In the genomic region with DNA sequence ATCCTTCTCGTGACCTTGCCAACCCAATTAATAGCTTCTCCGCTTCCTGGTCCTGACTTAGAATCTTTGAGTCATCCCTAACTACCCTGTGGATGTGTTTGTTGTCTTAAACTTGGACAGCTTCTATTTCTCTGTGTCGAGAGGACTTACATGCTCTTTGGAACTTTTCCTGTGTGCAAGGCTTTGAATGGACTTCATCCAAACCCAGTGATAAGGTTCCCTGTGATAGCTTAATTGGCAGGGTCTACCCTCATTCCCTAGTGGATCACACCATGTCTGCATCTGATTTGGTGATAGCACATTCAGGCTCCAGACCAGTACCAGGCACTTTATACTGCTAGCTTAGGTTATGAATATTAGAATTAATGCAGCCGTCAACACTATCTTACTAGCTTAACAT, we compare ENCODE assay signal across 25 cellular contexts.
DNase-seq lines count a peak whose midpoint lies in the region; ATAC-seq, FAIRE-seq and TF ChIP-seq lines count a peak whose summit lies in the region.
"Had no signal": no experiment of that assay in that cellular context is flagged by ENCODE, and none has a peak within 500 bp of the region (broad histone marks: within the 10 kb centered on the region; RNA-seq: fewer than 3 reads in every experiment).

No MANE protein-coding gene starts in this region.

- H2AFZ ChIP-seq in astrocyte (ENCODE audit: low read depth, low read length) = no peak overlapping the region
- H2AFZ ChIP-seq: GM23338 had no signal

- H3K4me3 Mint-ChIP-seq in astrocyte (ENCODE audit: unreplicated experiment) = no peak overlapping the region
- H3K4me3 Mint-ChIP-seq: CD14-positive monocyte; CD4-positive, alpha-beta T cell; CD8-positive, alpha-beta memory T cell; GM23338; H9 had no signal

- H3K4me2 ChIP-seq in astrocyte (ENCODE audit: low read length) = no peak overlapping the region
- H3K4me2 ChIP-seq: A549; BLaER1 treated with 17β-estradiol and CSF1 and Interleukin-3, amounts not matched to agents 10 nM and 100 nM; GM23338 had no signal

- H3K36me3 Mint-ChIP-seq in astrocyte (ENCODE audit: low read depth, unreplicated experiment) = no peaks in the 10 kb centered on the region
- H3K36me3 Mint-ChIP-seq: CD14-positive monocyte; CD8-positive, alpha-beta memory T cell had no signal

- H3K4me1 Mint-ChIP-seq in astrocyte (ENCODE audit: low read depth, unreplicated experiment) = no peaks in the 10 kb centered on the region
- H3K4me1 Mint-ChIP-seq: CD14-positive monocyte; CD8-positive, alpha-beta memory T cell; GM23338 had no signal

- FAIRE-seq in astrocyte (lab: Jason Lieb, UNC) (no peak), pancreas (lab: Jason Lieb, UNC) (no peak)
- FAIRE-seq: A549, D721Med, GM12878, GM18507 had no signal

- TF ChIP-seq CTCF in left ventricle myocardium inferior (IDR thresholded peaks at IDR 0.05; ENCODE audit: borderline replicate concordance) = no peak
- no peak for TF ChIP-seq CTCF in astrocyte (IDR thresholded peaks at IDR 0.05; ENCODE audit: insufficient read depth, low read depth, low read length)
- no peak for TF ChIP-seq CTCF in pancreas (IDR thresholded peaks at IDR 0.05)

- no peaks in the 10 kb centered on the region for H3K27me3 Mint-ChIP-seq in astrocyte (ENCODE audit: low read depth, unreplicated experiment)
- H3K27me3 Mint-ChIP-seq: CD4-positive, alpha-beta T cell had no signal

- peaks cover 42% of the 10 kb centered on the region for H3K9me3 ChIP-seq in left ventricle myocardium inferior (replicated peaks)
- H3K9me3 ChIP-seq in astrocyte (ENCODE audit: insufficient read depth, low read depth, low read length) = no peaks in the 10 kb centered on the region
- H3K9me3 ChIP-seq in pancreas = no peaks in the 10 kb centered on the region
- H3K9me3 ChIP-seq: A549, BE2C had no signal

- peaks cover 18% of the 10 kb centered on the region for H3K27me3 ChIP-seq in left ventricle myocardium inferior (ENCODE audit: low read depth)
- no peaks in the 10 kb centered on the region for H3K27me3 ChIP-seq in astrocyte (ENCODE audit: insufficient read depth, low read length)
- H3K27me3 ChIP-seq in pancreas = no peaks in the 10 kb centered on the region
- H3K27me3 ChIP-seq: BE2C; BLaER1 treated with 17β-estradiol and CSF1 and Interleukin-3, amounts not matched to agents 10 nM and 100 nM had no signal

- no peaks in the 10 kb centered on the region for H3K79me2 ChIP-seq in astrocyte (ENCODE audit: insufficient read depth, low read length)

- ATAC-seq in Right ventricle myocardium superior (ENCODE audit: poor library complexity) = peak; percentile 93
- peak; percentile 94 for ATAC-seq in left ventricle myocardium superior
- no peak for ATAC-seq in pancreas
- ATAC-seq in HG02763 (IDR thresholded peaks at IDR 0.05; ENCODE audit: unreplicated experiment) = no peak
- ATAC-seq: A549, GM12878, GM23338, HCT116 had no signal

- H3K36me3 ChIP-seq in left ventricle myocardium inferior (no peaks in the 10 kb centered on the region), astrocyte (ENCODE audit: insufficient read depth, low read length) (no peaks in the 10 kb centered on the region), pancreas (no peaks in the 10 kb centered on the region)
- H3K36me3 ChIP-seq: BE2C; BLaER1 treated with 17β-estradiol and CSF1 and Interleukin-3, amounts not matched to agents 10 nM and 100 nM had no signal

- DNase-seq in Right ventricle myocardium superior = no peak
- DNase-seq in left ventricle myocardium inferior = no peak
- DNase-seq in astrocyte (ENCODE audit: low read depth) = peak; percentile 1
- DNase-seq in left ventricle myocardium superior = no peak
- DNase-seq in pancreas = no peak
- DNase-seq: 8988T; ACHN; AML-193; BE2C; CD4-positive, alpha-beta T cell; CD8-positive, alpha-beta memory T cell; DMS 273 treated with DMSO at 0.1 percent for 48 hours; DMS79; EL; GDM1; H9 had no signal

- intact Hi-C loops in Right ventricle myocardium superior (cut with DNase I) (no loop called here), left ventricle myocardium inferior (cut with micrococcal nuclease) (no loop called here), left ventricle myocardium superior (cut with micrococcal nuclease) (no loop called here), pancreas (cut with DNase I) (no loop called here)

- H3K4me1 ChIP-seq in left ventricle myocardium inferior (peaks cover 4% of the 10 kb centered on the region), astrocyte (ENCODE audit: insufficient read depth, low read length) (no peaks in the 10 kb centered on the region), pancreas (no peaks in the 10 kb centered on the region)
- H3K4me1 ChIP-seq: A549; BE2C; BLaER1 treated with 17β-estradiol and CSF1 and Interleukin-3, amounts not matched to agents 10 nM and 100 nM had no signal

- no peak overlapping the region for H3K27ac Mint-ChIP-seq in astrocyte (ENCODE audit: unreplicated experiment)
- H3K27ac Mint-ChIP-seq: CD14-positive monocyte; CD4-positive, alpha-beta T cell; CD8-positive, alpha-beta memory T cell; GM23338; H9 had no signal

- H3K9me3 Mint-ChIP-seq in astrocyte (ENCODE audit: unreplicated experiment) = peaks cover 8% of the 10 kb centered on the region

- H4K20me1 ChIP-seq in astrocyte (ENCODE audit: insufficient read depth, low read length) = no peaks in the 10 kb centered on the region
- H4K20me1 ChIP-seq: BLaER1 treated with 17β-estradiol and CSF1 and Interleukin-3, amounts not matched to agents 10 nM and 100 nM had no signal

- H3K9ac ChIP-seq in astrocyte (ENCODE audit: low read length) = no peak overlapping the region
- H3K9ac ChIP-seq: BLaER1 treated with 17β-estradiol and CSF1 and Interleukin-3, amounts not matched to agents 10 nM and 100 nM had no signal

- H3K4me3 ChIP-seq in left ventricle myocardium inferior (no peak overlapping the region), astrocyte (ENCODE audit: insufficient read depth, low read depth, low read length) (no peak overlapping the region), pancreas (no peak overlapping the region)
- H3K4me3 ChIP-seq: A549; BLaER1 treated with 17β-estradiol and CSF1 and Interleukin-3, amounts not matched to agents 10 nM and 100 nM; GM12878; GM23338 had no signal

- no peak overlapping the region for H3K27ac ChIP-seq in left ventricle myocardium inferior (replicated peaks)
- no peak overlapping the region for H3K27ac ChIP-seq in astrocyte (ENCODE audit: low read depth, low read length)
- no peak overlapping the region for H3K27ac ChIP-seq in pancreas
- H3K27ac ChIP-seq: A549; BLaER1 treated with 17β-estradiol and CSF1 and Interleukin-3, amounts not matched to agents 10 nM and 100 nM had no signal

- WGBS in pancreas, 2 donors = 64 to 72% methylated on average over 4 of the region's 4 CpGs

Comparison
In these comparisons a context has a peak if more than half of its experiments do, and no peak if none do; other contexts are left out.
1. ATAC-seq: peak in Right ventricle myocardium superior (single experiment) and left ventricle myocardium superior (single experiment); none in pancreas (0 of 4) and HG02763 (single experiment).